In the genomic region with DNA sequence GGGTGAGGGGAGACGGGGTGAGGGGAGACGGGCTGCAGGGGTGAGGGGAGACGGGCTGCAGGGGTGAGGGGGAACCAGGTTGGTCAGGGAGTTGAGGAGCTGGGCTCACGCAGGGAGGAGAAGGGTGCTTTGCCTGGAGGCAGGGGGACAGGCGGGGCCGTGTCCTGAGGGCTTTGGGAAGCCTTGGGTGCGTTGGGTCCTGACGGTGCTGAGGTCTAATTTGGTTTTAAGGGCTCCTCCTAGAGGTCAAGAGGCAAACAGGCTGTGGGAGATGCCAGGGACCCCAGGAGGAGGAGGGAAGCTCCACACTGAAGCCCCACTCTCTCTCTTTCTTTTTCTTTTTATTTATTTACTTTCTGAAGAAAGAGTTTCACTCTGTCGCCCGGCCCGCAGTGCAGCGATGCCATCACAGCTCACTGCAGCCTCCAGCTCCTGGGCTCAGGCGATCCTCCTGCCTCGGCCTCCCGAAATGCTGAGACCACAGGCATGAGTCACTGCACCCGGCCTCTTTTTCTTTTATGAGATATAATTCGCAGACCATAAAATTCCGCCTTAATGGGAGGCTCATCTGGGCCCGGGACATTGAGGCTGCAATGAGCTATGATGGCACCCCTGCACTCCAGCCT, we compare ENCODE assay signal across 10 cellular contexts. TPM values are rescaled to one million over a fixed set of nuclear protein-coding genes. Genes with fewer than 3 reads are reported as not detected.
A peak's percentile ranks its signal among the peaks of the same experiment; 100 is the strongest.
DNase-seq lines count a peak whose midpoint lies in the region; ATAC-seq and TF ChIP-seq lines count a peak whose summit lies in the region.
"Had no signal": no experiment of that assay in that cellular context is flagged by ENCODE, and none has a peak within 500 bp of the region (broad histone marks: within the 10 kb centered on the region; RNA-seq: fewer than 3 reads in every experiment).

No MANE protein-coding gene starts in this region.

- H3K27ac ChIP-seq in OCI-LY3 (ENCODE audit: low read length): no peak overlapping the region

- DNase-seq in BE2C: no peak
- peak; percentile 20 for DNase-seq in GDM1 (lab: John Stamatoyannopoulos, UW)
- no peak for DNase-seq in fibroblast of pulmonary artery (ENCODE audit: low read depth)
- DNase-seq in posterior vena cava (ENCODE audit: low spot score): no peak
- no peak for DNase-seq in NCI-H128 (lab: John Stamatoyannopoulos, UW; ENCODE audit: unreplicated experiment)
- DNase-seq: hypothalamus, NCI-H1694 treated with DMSO at 0.1 percent for 48 hours, nucleus accumbens had no signal

- H3K4me1 ChIP-seq in BE2C (no peaks in the 10 kb centered on the region), OCI-LY3 (ENCODE audit: low read length) (no peaks in the 10 kb centered on the region)

- H3K4me3 ChIP-seq in BE2C (ENCODE audit: low read depth, low read length) (no peak overlapping the region), OCI-LY3 (ENCODE audit: low read length) (no peak overlapping the region), fibroblast of pulmonary artery (replicated peaks; ENCODE audit: low read depth, low read length) (no peak overlapping the region)

- no peaks in the 10 kb centered on the region for H4K20me1 ChIP-seq in OCI-LY3 (ENCODE audit: insufficient read depth, low read length)

- H2AFZ ChIP-seq in OCI-LY3 (ENCODE audit: low read depth, low read length): no peak overlapping the region

- no peaks in the 10 kb centered on the region for H3K79me2 ChIP-seq in OCI-LY3 (ENCODE audit: low read length)

- H3K9me3 ChIP-seq in BE2C: no peaks in the 10 kb centered on the region
- H3K9me3 ChIP-seq in OCI-LY3 (ENCODE audit: insufficient read depth, low read length): no peaks in the 10 kb centered on the region

- intact Hi-C loops in posterior vena cava (cut with DNase I): loop anchor here in 1 of 2 donors (5.0 kb wide), 1 partner anchor 1476 kb away; no protein-coding TSS in a partner anchor

- ATAC-seq in GM19023 (IDR thresholded peaks at IDR 0.05; ENCODE audit: unreplicated experiment): no peak

- no peaks in the 10 kb centered on the region for H3K27me3 ChIP-seq in BE2C
- no peaks in the 10 kb centered on the region for H3K27me3 ChIP-seq in OCI-LY3 (ENCODE audit: low read depth, low read length)

- no peak overlapping the region for H3K4me2 ChIP-seq in OCI-LY3 (ENCODE audit: low read length)

- TF ChIP-seq CTCF in BE2C (IDR thresholded peaks at IDR 0.05; ENCODE audit: low read depth, low read length): peak; percentile 27
- peak; percentile 37 for TF ChIP-seq CTCF in OCI-LY3 (IDR thresholded peaks at IDR 0.05; ENCODE audit: low read depth, low read length)
- peak; percentile 26 for TF ChIP-seq CTCF in fibroblast of pulmonary artery (IDR thresholded peaks at IDR 0.05; ENCODE audit: low read length, missing control alignments)

- no peak overlapping the region for H3K9ac ChIP-seq in OCI-LY3 (ENCODE audit: low read length)

- H3K36me3 ChIP-seq in BE2C (no peaks in the 10 kb centered on the region), OCI-LY3 (replicated peaks; ENCODE audit: low read depth, low read length) (no peaks in the 10 kb centered on the region)

RNA-seq across cellular contexts. Expression of a gene that starts 9.3 kb away (rescaled TPM):
- not detected for polyA plus RNA-seq in BE2C (2012; ENCODE audit: insufficient read depth, insufficient read length, low read depth)
- total RNA-seq in posterior vena cava: under 1 TPM in 1 of 2 donors, not detected in 1; 0.14 TPM

RNA-seq across cellular contexts. Expression of a gene that starts 32.9 kb away (rescaled TPM):
- polyA plus RNA-seq in BE2C (2012; ENCODE audit: insufficient read depth, insufficient read length, low read depth): 39.2 TPM
- total RNA-seq in posterior vena cava: 100 to 1,000 TPM in 1 of 2 donors, 10 to 100 TPM in 1; 89.6 to 128 TPM

RNA-seq across cellular contexts. Expression of a gene that starts 46.4 kb away (rescaled TPM):
- polyA plus RNA-seq in BE2C (2012; ENCODE audit: insufficient read depth, insufficient read length, low read depth): 1.0 TPM
- not detected for total RNA-seq in posterior vena cava

RNA-seq across cellular contexts. Expression of a gene that starts 55.6 kb away (rescaled TPM):
- 838 TPM for polyA plus RNA-seq in BE2C (2012; ENCODE audit: insufficient read depth, insufficient read length, low read depth)
- 100 to 1,000 TPM; 151 to 168 TPM for total RNA-seq in posterior vena cava
